ENCODE assay signal across 8 cellular contexts in genomic region chr1:202009326-202010031, GRCh38. TPM values are rescaled to one million over a fixed set of nuclear protein-coding genes. Genes with fewer than 3 reads are reported as not detected.
DNase-seq lines count a peak whose midpoint lies in the region; ATAC-seq and TF ChIP-seq lines count a peak whose summit lies in the region.

No MANE protein-coding gene starts in this region.

- DNase-seq in 8988T = peak; percentile 77
- DNase-seq in KG1 (lab: John Stamatoyannopoulos, UW) = peak; percentile 38
- DNase-seq in PC-9 = peak; percentile 75 to 81
- DNase-seq in activated T-helper 1 cell treated with anti-CD3 and anti-CD28 coated beads, Interleukin-12 subunit alpha, Interleukin-12 subunit beta, Interleukin-2, Interleukin-4 antibody, amounts not matched to agents 30 ng/mL and 10 ng/mL and 1 ng/mL, durations not matched to agents 14 hours and 24 hours and 36 hours (ENCODE audit: low spot score) = peak; percentile 42
- DNase-seq in fibroblast of the aortic adventitia (ENCODE audit: low read depth) = peak; percentile 88
- DNase-seq in neural crest cell (ENCODE audit: low read depth, low spot score) = peak; percentile 82
- DNase-seq in substantia nigra (lab: John Stamatoyannopoulos, UW) = peak in 46 of 49 donors; percentile 10 to 86 (median 60)

- H3K27ac Mint-ChIP-seq in activated T-helper 1 cell treated with anti-CD3 and anti-CD28 coated beads, Interleukin-12 subunit alpha, Interleukin-12 subunit beta, Interleukin-2, Interleukin-4 antibody, amounts not matched to agents 30 ng/mL and 10 ng/mL and 1 ng/mL, durations not matched to agents 14 hours and 24 hours and 36 hours = no peak overlapping the region
- no peak overlapping the region for H3K27ac Mint-ChIP-seq in neural crest cell (ENCODE audit: unreplicated experiment)

- peaks cover 68% of the 10 kb centered on the region for H3K4me1 ChIP-seq in PC-9 (replicated peaks; ENCODE audit: insufficient read depth)

- intact Hi-C loops in PC-9 (cut with micrococcal nuclease; ENCODE audit: unreplicated experiment) = loop anchor here (1.0 to 2.0 kb wide), 10 partner anchors 9 to 110 kb away; partner anchors contain the start of gene RNPEP
- intact Hi-C loops in activated T-helper 1 cell treated with anti-CD3 and anti-CD28 coated beads, Interleukin-12 subunit alpha, Interleukin-12 subunit beta, Interleukin-2, Interleukin-4 antibody, amounts not matched to agents 30 ng/mL and 10 ng/mL and 1 ng/mL, durations not matched to agents 14 hours and 24 hours and 36 hours (cut with micrococcal nuclease) = loop anchor here (1.0 kb wide), 2 partner anchors 110 to 126 kb away; no protein-coding TSS in a partner anchor

- H3K9me2 ChIP-seq in PC-9 (ENCODE audit: insufficient read depth) = no peaks in the 10 kb centered on the region

- POLR2A ChIA-PET in PC-9 (lab: Charles Lee; ENCODE audit: unreplicated experiment) = interaction anchor here (0.6 to 3.7 kb wide), 16 partner anchors 9 to 660 kb away, joined by 3 to 90 read pairs (median 10); no protein-coding TSS in a partner anchor

- CTCF ChIA-PET in PC-9 (lab: Charles Lee) = interaction anchor here (1.1 kb wide), 1 partner anchor 47 kb away, joined by 9 read pairs; no protein-coding TSS in a partner anchor

- TF ChIP-seq CTCF in PC-9 (conservative IDR thresholded peaks at IDR 0.05) (peak; percentile 96), fibroblast of the aortic adventitia (IDR thresholded peaks at IDR 0.05; ENCODE audit: insufficient read depth, low read length) (peak; percentile 83), neural crest cell (conservative IDR thresholded peaks at IDR 0.05) (peak; percentile 97)

- peaks cover 1% of the 10 kb centered on the region for H3K36me3 Mint-ChIP-seq in activated T-helper 1 cell treated with anti-CD3 and anti-CD28 coated beads, Interleukin-12 subunit alpha, Interleukin-12 subunit beta, Interleukin-2, Interleukin-4 antibody, amounts not matched to agents 30 ng/mL and 10 ng/mL and 1 ng/mL, durations not matched to agents 14 hours and 24 hours and 36 hours (ENCODE audit: low read depth)
- no peaks in the 10 kb centered on the region for H3K36me3 Mint-ChIP-seq in neural crest cell (ENCODE audit: low read depth)

- H4K20me1 ChIP-seq in PC-9 (ENCODE audit: insufficient read depth) = peaks cover 38% of the 10 kb centered on the region

- peak overlapping the region; percentile 77 for H3K4me2 ChIP-seq in PC-9

- no peak overlapping the region for H2AFZ ChIP-seq in PC-9

- no peaks in the 10 kb centered on the region for H3K27me3 Mint-ChIP-seq in activated T-helper 1 cell treated with anti-CD3 and anti-CD28 coated beads, Interleukin-12 subunit alpha, Interleukin-12 subunit beta, Interleukin-2, Interleukin-4 antibody, amounts not matched to agents 30 ng/mL and 10 ng/mL and 1 ng/mL, durations not matched to agents 14 hours and 24 hours and 36 hours (ENCODE audit: insufficient read depth)
- peaks cover 2% of the 10 kb centered on the region for H3K27me3 Mint-ChIP-seq in neural crest cell (ENCODE audit: low read depth)

- H3K27ac ChIP-seq in PC-9 (peak overlapping the region; percentile 97), substantia nigra (ENCODE audit: low read depth, low read length, poor library complexity, severe bottlenecking) (peak overlapping the region; percentile 38)

- no TSS peak for BruUV-seq in PC-9 (replicated peaks; lab: Mats Ljungman, UMichigan)

- no peak overlapping the region for H3K4me3 Mint-ChIP-seq in activated T-helper 1 cell treated with anti-CD3 and anti-CD28 coated beads, Interleukin-12 subunit alpha, Interleukin-12 subunit beta, Interleukin-2, Interleukin-4 antibody, amounts not matched to agents 30 ng/mL and 10 ng/mL and 1 ng/mL, durations not matched to agents 14 hours and 24 hours and 36 hours
- no peak overlapping the region for H3K4me3 Mint-ChIP-seq in neural crest cell

- H3K9me3 Mint-ChIP-seq in activated T-helper 1 cell treated with anti-CD3 and anti-CD28 coated beads, Interleukin-12 subunit alpha, Interleukin-12 subunit beta, Interleukin-2, Interleukin-4 antibody, amounts not matched to agents 30 ng/mL and 10 ng/mL and 1 ng/mL, durations not matched to agents 14 hours and 24 hours and 36 hours = no peaks in the 10 kb centered on the region
- H3K9me3 Mint-ChIP-seq in neural crest cell = no peaks in the 10 kb centered on the region

- peak; percentile 43 for ATAC-seq in GM18517 (IDR thresholded peaks at IDR 0.05; ENCODE audit: unreplicated experiment)

- peaks cover 80% of the 10 kb centered on the region for H3F3A ChIP-seq in PC-9 (ENCODE audit: insufficient read depth, low read depth)

- peaks cover 39% of the 10 kb centered on the region for H3K36me3 ChIP-seq in PC-9 (ENCODE audit: low read depth)

- no peaks in the 10 kb centered on the region for H3K9me3 ChIP-seq in PC-9 (ENCODE audit: insufficient read depth, low read depth)

- H3K79me2 ChIP-seq in PC-9 (ENCODE audit: low read depth) = peaks cover 66% of the 10 kb centered on the region

- H3K4me3 ChIP-seq in PC-9 (peak overlapping the region; percentile 52), fibroblast of the aortic adventitia (ENCODE audit: low read depth, low read length) (no peak overlapping the region)

- H3K27me3 ChIP-seq in PC-9 (ENCODE audit: insufficient read depth, low read depth) = no peaks in the 10 kb centered on the region

- no peaks in the 10 kb centered on the region for H3K4me1 Mint-ChIP-seq in activated T-helper 1 cell treated with anti-CD3 and anti-CD28 coated beads, Interleukin-12 subunit alpha, Interleukin-12 subunit beta, Interleukin-2, Interleukin-4 antibody, amounts not matched to agents 30 ng/mL and 10 ng/mL and 1 ng/mL, durations not matched to agents 14 hours and 24 hours and 36 hours (ENCODE audit: low read depth)
- H3K4me1 Mint-ChIP-seq in neural crest cell = peaks cover 15% of the 10 kb centered on the region

RNA-seq across cellular contexts. Expression of gene ELF3, which starts 0.9 kb away (rescaled TPM):
- total RNA-seq in PC-9 (2021) = 295 and 318 TPM in 2 replicates
- 0.23 and 0.59 TPM in 2 replicates for total RNA-seq in activated T-helper 1 cell treated with anti-CD3 and anti-CD28 coated beads, Interleukin-12 subunit alpha, Interleukin-12 subunit beta, Interleukin-2, Interleukin-4 antibody, amounts not matched to agents 30 ng/mL and 10 ng/mL and 1 ng/mL, durations not matched to agents 14 hours and 24 hours and 36 hours
- total RNA-seq in fibroblast of the aortic adventitia (ENCODE audit: low replicate concordance) = 0.09 TPM in 1 of 2 replicates, not detected in the other
- 0.19 and 0.55 TPM in 2 replicates for total RNA-seq in neural crest cell

RNA-seq across cellular contexts. Expression of gene RNPEP, which starts 27.0 kb away (rescaled TPM):
- total RNA-seq in PC-9 (2021) (108 and 123 TPM in 2 replicates), fibroblast of the aortic adventitia (ENCODE audit: low replicate concordance) (49.3 and 189 TPM in 2 replicates), neural crest cell (47.7 and 50.8 TPM in 2 replicates)
- total RNA-seq in activated T-helper 1 cell treated with anti-CD3 and anti-CD28 coated beads, Interleukin-12 subunit alpha, Interleukin-12 subunit beta, Interleukin-2, Interleukin-4 antibody, amounts not matched to agents 30 ng/mL and 10 ng/mL and 1 ng/mL, durations not matched to agents 14 hours and 24 hours and 36 hours = 31.1 and 34.2 TPM in 2 replicates

RNA-seq across cellular contexts. Expression of gene TIMM17A, which starts 54.2 kb away (rescaled TPM):
- 55.7 and 60.4 TPM in 2 replicates for total RNA-seq in PC-9 (2021)
- total RNA-seq in activated T-helper 1 cell treated with anti-CD3 and anti-CD28 coated beads, Interleukin-12 subunit alpha, Interleukin-12 subunit beta, Interleukin-2, Interleukin-4 antibody, amounts not matched to agents 30 ng/mL and 10 ng/mL and 1 ng/mL, durations not matched to agents 14 hours and 24 hours and 36 hours = 117 and 127 TPM in 2 replicates
- 29.9 and 59.6 TPM in 2 replicates for total RNA-seq in fibroblast of the aortic adventitia (ENCODE audit: low replicate concordance)
- 59.6 and 63.9 TPM in 2 replicates for total RNA-seq in neural crest cell

Comparison
In these comparisons a context has a peak if more than half of its experiments do, and no peak if none do; other contexts are left out.
1. DNase-seq: peak in every context shown above with its lines; median percentile 88 in fibroblast of the aortic adventitia; 82 in neural crest cell; 78 in PC-9; 77 in 8988T; 60 in substantia nigra; 42 in activated T-helper 1 cell treated with anti-CD3 and anti-CD28 coated beads, Interleukin-12 subunit alpha, Interleukin-12 subunit beta, Interleukin-2, Interleukin-4 antibody, amounts not matched to agents 30 ng/mL and 10 ng/mL and 1 ng/mL, durations not matched to agents 14 hours and 24 hours and 36 hours; 38 in KG1.
2. RNA of gene ELF3, which starts 0.9 kb away (total RNA-seq): 295 to 318 TPM in PC-9; 0.23 to 0.59 TPM in activated T-helper 1 cell treated with anti-CD3 and anti-CD28 coated beads, Interleukin-12 subunit alpha, Interleukin-12 subunit beta, Interleukin-2, Interleukin-4 antibody, amounts not matched to agents 30 ng/mL and 10 ng/mL and 1 ng/mL, durations not matched to agents 14 hours and 24 hours and 36 hours, 0.19 to 0.55 TPM in neural crest cell and 0.09 TPM in fibroblast of the aortic adventitia; every median in the first group is over 100 times any median in the second.
3. Peak in every context shown above with its lines, with median percentiles within 50 percentile points of each other: CTCF ChIP-seq.